ENCODE assay signal across 1 cellular context in genomic region chr12:56709759-56710376, GRCh38.
TF ChIP-seq lines count a peak whose summit lies in the region.

No MANE protein-coding gene starts in this region.

TF ChIP-seq in K562, 482 proteins besides CTCF, POLR2A, EP300 and RAD21:
- no peak for TF ChIP-seq FOS (IDR thresholded peaks at IDR 0.05; ENCODE audit: extremely low read depth, insufficient read length)
- no peak for TF ChIP-seq VEZF1 (CRISPR knock-in tag; IDR thresholded peaks at IDR 0.05)
- no peak for TF ChIP-seq MTA2 (IDR thresholded peaks at IDR 0.05; ENCODE audit: low read depth)
